Comparison of ENCODE assay signal across 1 cellular context in genomic region chr9:130402645-130403440, GRCh38.
TF ChIP-seq lines count a peak whose summit lies in the region.

No MANE protein-coding gene starts in this region.

TF ChIP-seq in GM23338, 12 proteins besides CTCF, POLR2A, EP300 and RAD21 (continued from another document):
- TF ChIP-seq ZNF462 (CRISPR knock-in tag; IDR thresholded peaks at IDR 0.05) (no peak), NANOG (IDR thresholded peaks at IDR 0.05; ENCODE audit: borderline replicate concordance) (no peak), JUNB (IDR thresholded peaks at IDR 0.05; ENCODE audit: unreplicated experiment) (no peak), POLR2AphosphoS5 (IDR thresholded peaks at IDR 0.05; ENCODE audit: low read depth) (no peak), ZNF331 (CRISPR knock-in tag; IDR thresholded peaks at IDR 0.05; ENCODE audit: low read depth) (no peak), EZH2 (IDR thresholded peaks at IDR 0.05; ENCODE audit: low read depth, unreplicated experiment) (no peak), EZH2phosphoT487 (IDR thresholded peaks at IDR 0.05; ENCODE audit: unreplicated experiment) (no peak)
- TF ChIP-seq, protein P1, sequence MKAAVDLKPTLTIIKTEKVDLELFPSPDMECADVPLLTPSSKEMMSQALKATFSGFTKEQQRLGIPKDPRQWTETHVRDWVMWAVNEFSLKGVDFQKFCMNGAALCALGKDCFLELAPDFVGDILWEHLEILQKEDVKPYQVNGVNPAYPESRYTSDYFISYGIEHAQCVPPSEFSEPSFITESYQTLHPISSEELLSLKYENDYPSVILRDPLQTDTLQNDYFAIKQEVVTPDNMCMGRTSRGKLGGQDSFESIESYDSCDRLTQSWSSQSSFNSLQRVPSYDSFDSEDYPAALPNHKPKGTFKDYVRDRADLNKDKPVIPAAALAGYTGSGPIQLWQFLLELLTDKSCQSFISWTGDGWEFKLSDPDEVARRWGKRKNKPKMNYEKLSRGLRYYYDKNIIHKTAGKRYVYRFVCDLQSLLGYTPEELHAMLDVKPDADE (IDR thresholded peaks at IDR 0.05) = no peak
